Comparison of ENCODE assay signal across 10 cellular contexts in genomic region chr18:63131944-63132818, GRCh38.
DNase-seq lines count a peak whose midpoint lies in the region; ATAC-seq, FAIRE-seq and TF ChIP-seq lines count a peak whose summit lies in the region.
"Had no signal": no experiment of that assay in that cellular context is flagged by ENCODE, and none has a peak within 500 bp of the region (broad histone marks: within the 10 kb centered on the region; RNA-seq: fewer than 3 reads in every experiment).

No MANE protein-coding gene starts in this region.

- H3K9me3 ChIP-seq in Loucy (ENCODE audit: insufficient read depth, low read depth, low read length) (no peaks in the 10 kb centered on the region), aorta (ENCODE audit: control insufficient read depth, low read length) (no peaks in the 10 kb centered on the region)

- no peak overlapping the region for H3K4me2 ChIP-seq in Loucy (ENCODE audit: low read depth, low read length, poor library complexity, severe bottlenecking)

- WGBS in aorta, 2 donors = 77 to 79% methylated on average over 13 of the region's 13 CpGs

- H3K9ac ChIP-seq in Loucy (ENCODE audit: low read depth, low read length, poor library complexity, severe bottlenecking) = peak overlapping the region; percentile 46

- no peak overlapping the region for H2AFZ ChIP-seq in Loucy (ENCODE audit: low read length)

- H3K27ac ChIP-seq in aorta (ENCODE audit: low read depth in 1 of 2, low read length in 2 of 2) = peak overlapping the region in 1 of 2 donors; percentile 33

- H3K27me3 ChIP-seq in Loucy (ENCODE audit: insufficient read depth, low read length, poor library complexity, severe bottlenecking) = no peaks in the 10 kb centered on the region
- H3K27me3 ChIP-seq in aorta (ENCODE audit: control insufficient read depth in 1 of 2, insufficient read depth in 2 of 2, low read length in 1 of 2) = no peaks in the 10 kb centered on the region

- peaks cover 54% of the 10 kb centered on the region for H3K4me1 ChIP-seq in Loucy (ENCODE audit: insufficient read depth, low read length, poor library complexity, severe bottlenecking)
- H3K4me1 ChIP-seq in aorta (ENCODE audit: control insufficient read depth in 1 of 2, insufficient read depth in 2 of 2, low read length in 2 of 2) = no peaks in the 10 kb centered on the region

- TF ChIP-seq CTCF in D721Med (IDR thresholded peaks at IDR 0.05; ENCODE audit: insufficient read depth, missing control alignments) (no peak), Loucy (conservative IDR thresholded peaks at IDR 0.05; ENCODE audit: low read length) (no peak), nephron progenitor cell (IDR thresholded peaks at IDR 0.05) (no peak)

- no peaks in the 10 kb centered on the region for H4K20me1 ChIP-seq in Loucy (ENCODE audit: insufficient read depth, low read length, poor library complexity, severe bottlenecking)

- no peaks in the 10 kb centered on the region for H3K9me3 Mint-ChIP-seq in activated naive CD8-positive, alpha-beta T cell treated with anti-CD3 and anti-CD28 coated beads, Interleukin-2, amount 50 U/mL, for 24 hours
- no peaks in the 10 kb centered on the region for H3K9me3 Mint-ChIP-seq in nephron progenitor cell
- H3K9me3 Mint-ChIP-seq in immature natural killer cell = no peaks in the 10 kb centered on the region
- H3K9me3 Mint-ChIP-seq: HFFc6 had no signal

- intact Hi-C loops in aorta (cut with DNase I) (loop anchor here (2.0 to 5.0 kb wide), 5 partner anchors 105 to 191 kb away; no protein-coding TSS in a partner anchor), Right ventricle myocardium inferior (cut with DNase I) (loop anchor here (1.0 to 5.0 kb wide), 4 partner anchors 130 to 310 kb away; partner anchors contain the start of gene VPS4B)

- DNase-seq in D721Med (ENCODE audit: insufficient read length, low spot score) (no peak), nephron progenitor cell (no peak), aorta (no peak), Right ventricle myocardium inferior (ENCODE audit: missing footprints) (no peak), immature natural killer cell (no peak)
- DNase-seq in activated naive CD8-positive, alpha-beta T cell treated with anti-CD3 and anti-CD28 coated beads, Interleukin-2, amount 50 U/mL, for 24 hours = no peak
- DNase-seq: HFFc6, NCI-H226 had no signal

- H3K9me2 ChIP-seq in Loucy (replicated peaks; ENCODE audit: low read depth, low read length) = no peaks in the 10 kb centered on the region

- no peaks in the 10 kb centered on the region for H3K27me3 Mint-ChIP-seq in activated naive CD8-positive, alpha-beta T cell treated with anti-CD3 and anti-CD28 coated beads, Interleukin-2, amount 50 U/mL, for 24 hours
- peaks cover 11% of the 10 kb centered on the region for H3K27me3 Mint-ChIP-seq in nephron progenitor cell (ENCODE audit: low read depth, poor library complexity)
- H3K27me3 Mint-ChIP-seq in immature natural killer cell (ENCODE audit: low read depth in 3 of 3) = peaks cover 0 to 2% (median 0%) of the 10 kb centered on the region in 3 donors

- peak; percentile 60 for FAIRE-seq in D721Med (lab: Jason Lieb, UNC)

- no peaks in the 10 kb centered on the region for H3F3A ChIP-seq in Loucy (ENCODE audit: low read depth)

- H3K36me3 Mint-ChIP-seq in activated naive CD8-positive, alpha-beta T cell treated with anti-CD3 and anti-CD28 coated beads, Interleukin-2, amount 50 U/mL, for 24 hours (ENCODE audit: low read depth) = peaks cover 14% of the 10 kb centered on the region
- H3K36me3 Mint-ChIP-seq in nephron progenitor cell (ENCODE audit: low read depth) (peaks cover 20% of the 10 kb centered on the region), immature natural killer cell (peaks cover 0 to 6% (median 5%) of the 10 kb centered on the region in 3 donors)

- H3K79me2 ChIP-seq in Loucy (ENCODE audit: insufficient read depth, low read length) = peaks cover 34% of the 10 kb centered on the region; the same call in 1 of the 2 replicates

- H3K27ac Mint-ChIP-seq in activated naive CD8-positive, alpha-beta T cell treated with anti-CD3 and anti-CD28 coated beads, Interleukin-2, amount 50 U/mL, for 24 hours = peak overlapping the region; percentile 71
- H3K27ac Mint-ChIP-seq in nephron progenitor cell = peak overlapping the region; percentile 53
- H3K27ac Mint-ChIP-seq in immature natural killer cell = peak overlapping the region in 3 of 6 donors; percentile 43 to 72 (median 44)
- H3K27ac Mint-ChIP-seq: HFFc6 had no signal

- H3K4me3 ChIP-seq in Loucy (ENCODE audit: low read length, poor library complexity, severe bottlenecking) = no peak overlapping the region
- H3K4me3 ChIP-seq in aorta (ENCODE audit: low read length in 2 of 2) = no peak overlapping the region

- H3K4me3 Mint-ChIP-seq in activated naive CD8-positive, alpha-beta T cell treated with anti-CD3 and anti-CD28 coated beads, Interleukin-2, amount 50 U/mL, for 24 hours = no peak overlapping the region
- H3K4me3 Mint-ChIP-seq in nephron progenitor cell (peak overlapping the region; percentile 7), immature natural killer cell (no peak overlapping the region)
- H3K4me3 Mint-ChIP-seq: HFFc6 had no signal

- ATAC-seq in activated naive CD8-positive, alpha-beta T cell treated with anti-CD3 and anti-CD28 coated beads, Interleukin-2, amount 50 U/mL, for 24 hours = no peak
- ATAC-seq in HG02870 (IDR thresholded peaks at IDR 0.05; ENCODE audit: unreplicated experiment) (no peak), aorta (ENCODE audit: low FRiP score) (no peak), Right ventricle myocardium inferior (no peak)

- H3K36me3 ChIP-seq in Loucy (ENCODE audit: insufficient read depth, low read length) (peaks cover 8% of the 10 kb centered on the region; the same call in 1 of the 2 replicates), aorta (ENCODE audit: control insufficient read depth in 1 of 2, insufficient read depth in 2 of 2, low read length in 1 of 2) (no peaks in the 10 kb centered on the region)

- peaks cover 40% of the 10 kb centered on the region for H3K4me1 Mint-ChIP-seq in activated naive CD8-positive, alpha-beta T cell treated with anti-CD3 and anti-CD28 coated beads, Interleukin-2, amount 50 U/mL, for 24 hours
- peaks cover 53% of the 10 kb centered on the region for H3K4me1 Mint-ChIP-seq in nephron progenitor cell
- H3K4me1 Mint-ChIP-seq in immature natural killer cell = peaks cover 17 to 21% of the 10 kb centered on the region in 2 donors
